1 cellular context compared by ENCODE assay signal in the genomic region with DNA sequence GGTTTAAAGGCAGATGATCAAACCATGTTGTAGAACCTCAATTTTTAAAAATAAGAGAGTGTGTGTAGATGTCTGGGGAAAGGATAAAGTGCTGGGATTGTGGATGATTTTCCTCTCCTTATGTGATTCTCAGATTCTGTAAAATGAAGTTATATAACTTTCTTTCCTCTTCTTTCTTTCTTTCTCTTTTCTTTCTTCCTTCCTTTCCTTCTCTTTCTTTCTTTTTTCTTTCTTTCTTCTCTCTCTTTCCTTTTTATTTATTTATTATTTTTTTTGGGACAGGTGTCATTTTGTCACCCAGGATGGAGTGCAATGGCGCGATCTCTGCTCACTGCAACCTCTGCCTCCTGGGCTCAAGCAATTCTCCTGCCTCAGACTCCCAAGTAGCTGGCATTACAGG.
TF ChIP-seq lines count a peak whose summit lies in the region.

No MANE protein-coding gene starts in this region.

TF ChIP-seq in HEK293, 187 proteins besides CTCF, POLR2A, EP300 and RAD21 (continued from another document):
- TF ChIP-seq, protein P1, sequence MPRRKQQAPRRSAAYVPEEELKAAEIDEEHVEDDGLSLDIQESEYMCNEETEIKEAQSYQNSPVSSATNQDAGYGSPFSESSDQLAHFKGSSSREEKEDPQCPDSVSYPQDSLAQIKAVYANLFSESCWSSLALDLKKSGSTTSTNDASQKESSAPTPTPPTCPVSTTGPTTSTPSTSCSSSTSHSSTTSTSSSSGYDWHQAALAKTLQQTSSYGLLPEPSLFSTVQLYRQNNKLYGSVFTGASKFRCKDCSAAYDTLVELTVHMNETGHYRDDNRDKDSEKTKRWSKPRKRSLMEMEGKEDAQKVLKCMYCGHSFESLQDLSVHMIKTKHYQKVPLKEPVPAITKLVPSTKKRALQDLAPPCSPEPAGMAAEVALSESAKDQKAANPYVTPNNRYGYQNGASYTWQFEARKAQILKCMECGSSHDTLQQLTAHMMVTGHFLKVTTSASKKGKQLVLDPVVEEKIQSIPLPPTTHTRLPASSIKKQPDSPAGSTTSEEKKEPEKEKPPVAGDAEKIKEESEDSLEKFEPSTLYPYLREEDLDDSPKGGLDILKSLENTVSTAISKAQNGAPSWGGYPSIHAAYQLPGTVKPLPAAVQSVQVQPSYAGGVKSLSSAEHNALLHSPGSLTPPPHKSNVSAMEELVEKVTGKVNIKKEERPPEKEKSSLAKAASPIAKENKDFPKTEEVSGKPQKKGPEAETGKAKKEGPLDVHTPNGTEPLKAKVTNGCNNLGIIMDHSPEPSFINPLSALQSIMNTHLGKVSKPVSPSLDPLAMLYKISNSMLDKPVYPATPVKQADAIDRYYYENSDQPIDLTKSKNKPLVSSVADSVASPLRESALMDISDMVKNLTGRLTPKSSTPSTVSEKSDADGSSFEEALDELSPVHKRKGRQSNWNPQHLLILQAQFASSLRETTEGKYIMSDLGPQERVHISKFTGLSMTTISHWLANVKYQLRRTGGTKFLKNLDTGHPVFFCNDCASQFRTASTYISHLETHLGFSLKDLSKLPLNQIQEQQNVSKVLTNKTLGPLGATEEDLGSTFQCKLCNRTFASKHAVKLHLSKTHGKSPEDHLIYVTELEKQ (tag by site-specific recombination; IDR thresholded peaks at IDR 0.05; ENCODE audit: borderline replicate concordance): no peak
- no peak for TF ChIP-seq ZNF391 (tag by site-specific recombination; IDR thresholded peaks at IDR 0.05; ENCODE audit: borderline replicate concordance, low read depth)
- TF ChIP-seq SP7 (tag by site-specific recombination; IDR thresholded peaks at IDR 0.05): no peak
- TF ChIP-seq ZNF175 (tag by site-specific recombination; IDR thresholded peaks at IDR 0.05): no peak
- TF ChIP-seq KLF7 (tag by site-specific recombination; IDR thresholded peaks at IDR 0.05; ENCODE audit: borderline replicate concordance): no peak
- no peak for TF ChIP-seq ZNF677 (tag by site-specific recombination; IDR thresholded peaks at IDR 0.05)
- TF ChIP-seq ZNF366 (tag by site-specific recombination; conservative IDR thresholded peaks at IDR 0.05): peak; percentile 52
- TF ChIP-seq ZSCAN23 (tag by site-specific recombination; IDR thresholded peaks at IDR 0.05): no peak
TF ChIP-seq in HEK293: peak in this region for 2.
